1 cellular context compared by ENCODE assay signal in genomic region chr9:121914604-121915303, GRCh38.
TF ChIP-seq lines count a peak whose summit lies in the region.

No MANE protein-coding gene starts in this region.

TF ChIP-seq in H1, 55 proteins besides CTCF, POLR2A, EP300 and RAD21 (continued from another document):
- no peak for TF ChIP-seq CHD7 (IDR thresholded peaks at IDR 0.05; ENCODE audit: insufficient replicate concordance, low read length)
- TF ChIP-seq ZNF274 (IDR thresholded peaks at IDR 0.05; ENCODE audit: borderline replicate concordance, extremely low read depth, low read length): no peak
